10 cellular contexts compared by ENCODE assay signal in genomic region chr3:42667523-42668402, GRCh38. TPM values are rescaled to one million over a fixed set of nuclear protein-coding genes. Genes with fewer than 3 reads are reported as not detected.
DNase-seq lines count a peak whose midpoint lies in the region; ATAC-seq, FAIRE-seq and TF ChIP-seq lines count a peak whose summit lies in the region.
"Had no signal": no experiment of that assay in that cellular context is flagged by ENCODE, and none has a peak within 500 bp of the region (broad histone marks: within the 10 kb centered on the region; RNA-seq: fewer than 3 reads in every experiment).

No MANE protein-coding gene starts in this region.

- no peaks in the 10 kb centered on the region for H4K20me1 ChIP-seq in HepG2 (ENCODE audit: insufficient read depth, low read length)

- CTCF ChIA-PET in HepG2 (lab: Yijun Ruan, JAX; ENCODE audit: low intra/inter-chr PET ratio, low total read pairs): no interaction called here
- CTCF ChIA-PET in activated naive CD4-positive, alpha-beta T cell treated with anti-CD3 and anti-CD28 coated beads for 36 hours (lab: Charles Lee): no interaction called here

- no peak overlapping the region for H2AFZ ChIP-seq in HepG2 (ENCODE audit: low read length)

- H3K27me3 Mint-ChIP-seq in activated naive CD4-positive, alpha-beta T cell treated with anti-CD3 and anti-CD28 coated beads for 36 hours (ENCODE audit: low read depth): no peaks in the 10 kb centered on the region

- DNase-seq in HepG2 (ENCODE audit: low spot score) (no peak), right lobe of liver (no peak), RPMI7951 (ENCODE audit: low read depth) (peak; percentile 37), heart left ventricle (peak in 1 of 5 donors; percentile 37), aorta (no peak), esophagus squamous epithelium (lab: John Stamatoyannopoulos, UW) (no peak)
- no peak for DNase-seq in activated naive CD4-positive, alpha-beta T cell treated with anti-CD3 and anti-CD28 coated beads for 36 hours
- no peak for DNase-seq in stimulated activated CD4-positive, alpha-beta T cell treated with anti-CD3 and anti-CD28 coated beads, Interleukin-2, amount 100 ng/mL, for 24 hours

- TF ChIP-seq CTCF in HepG2 (CRISPR knock-in tag; IDR thresholded peaks at IDR 0.05) (no peak), right lobe of liver (IDR thresholded peaks at IDR 0.05) (no peak), heart left ventricle (IDR thresholded peaks at IDR 0.05) (no peak), esophagus squamous epithelium (IDR thresholded peaks at IDR 0.05) (no peak)

- no peak overlapping the region for H3K4me3 ChIP-seq in HepG2 (replicated peaks in 1 of 3; ENCODE audit: insufficient read depth in 1 of 3, low read depth in 2 of 3, low read length in 3 of 3)
- H3K4me3 ChIP-seq in right lobe of liver: no peak overlapping the region
- H3K4me3 ChIP-seq in heart left ventricle: no peak overlapping the region
- no peak overlapping the region for H3K4me3 ChIP-seq in aorta (ENCODE audit: low read length in 2 of 2)
- H3K4me3 ChIP-seq in esophagus squamous epithelium: no peak overlapping the region

- H3K27me3 ChIP-seq in HepG2 (ENCODE audit: control insufficient read depth in 1 of 2, insufficient read depth in 2 of 2, low read length in 2 of 2): no peaks in the 10 kb centered on the region
- H3K27me3 ChIP-seq in right lobe of liver: no peaks in the 10 kb centered on the region
- no peaks in the 10 kb centered on the region for H3K27me3 ChIP-seq in heart left ventricle
- no peaks in the 10 kb centered on the region for H3K27me3 ChIP-seq in aorta (ENCODE audit: control insufficient read depth in 1 of 2, insufficient read depth in 2 of 2, low read length in 1 of 2)
- peaks cover 0 to 3% (median 0%) of the 10 kb centered on the region in 4 donors for H3K27me3 ChIP-seq in esophagus squamous epithelium

- H3K9me3 Mint-ChIP-seq in activated naive CD4-positive, alpha-beta T cell treated with anti-CD3 and anti-CD28 coated beads for 36 hours: no peaks in the 10 kb centered on the region
- H3K9me3 Mint-ChIP-seq: natural killer cell had no signal

- no peak for FAIRE-seq in HepG2 (lab: Jason Lieb, UNC)

- H3K9me3 ChIP-seq in HepG2 (ENCODE audit: low read length) (no peaks in the 10 kb centered on the region), right lobe of liver (no peaks in the 10 kb centered on the region), heart left ventricle (no peaks in the 10 kb centered on the region), aorta (ENCODE audit: control insufficient read depth, low read length) (no peaks in the 10 kb centered on the region), esophagus squamous epithelium (no peaks in the 10 kb centered on the region)

- H3K27ac Mint-ChIP-seq in activated naive CD4-positive, alpha-beta T cell treated with anti-CD3 and anti-CD28 coated beads for 36 hours: no peak overlapping the region
- H3K27ac Mint-ChIP-seq: natural killer cell had no signal

- no peaks in the 10 kb centered on the region for H3K79me2 ChIP-seq in HepG2 (ENCODE audit: insufficient read depth, low read length)

- TF ChIP-seq RAD21 in HepG2 (CRISPR knock-in tag; IDR thresholded peaks at IDR 0.05): no peak

- peaks cover 12% of the 10 kb centered on the region for H3K4me1 ChIP-seq in HepG2 (ENCODE audit: insufficient read depth, low read length)
- no peaks in the 10 kb centered on the region for H3K4me1 ChIP-seq in right lobe of liver
- H3K4me1 ChIP-seq in heart left ventricle: peaks cover 0 to 40% (median 26%) of the 10 kb centered on the region in 12 donors
- peaks cover 0 to 2% of the 10 kb centered on the region in 2 donors for H3K4me1 ChIP-seq in aorta (ENCODE audit: control insufficient read depth in 1 of 2, insufficient read depth in 2 of 2, low read length in 2 of 2)
- H3K4me1 ChIP-seq in esophagus squamous epithelium: peaks cover 10 to 50% (median 13%) of the 10 kb centered on the region in 3 donors

- 28% methylated on average over 6 of the region's 8 CpGs for WGBS in HepG2 (ENCODE audit: low lambda C conversion rate)
- 63% methylated on average over 3 of the region's 8 CpGs for WGBS in right lobe of liver (ENCODE audit: insufficient coverage, low coverage, low lambda C conversion rate, missing lambda C conversion rate)
- WGBS in heart left ventricle, 4 donors: 45 to 51% (median 51%) methylated on average over 8 of the region's 8 CpGs
- WGBS in aorta, 2 donors: 33 to 37% methylated on average over 8 of the region's 8 CpGs
- WGBS in esophagus squamous epithelium, 2 donors: 40 to 56% methylated on average over 6 to 7 of the region's 8 CpGs

- H3K4me3 Mint-ChIP-seq in activated naive CD4-positive, alpha-beta T cell treated with anti-CD3 and anti-CD28 coated beads for 36 hours: no peak overlapping the region
- H3K4me3 Mint-ChIP-seq: natural killer cell had no signal

- no peaks in the 10 kb centered on the region for H3K36me3 ChIP-seq in HepG2 (replicated peaks in 1 of 2; ENCODE audit: control insufficient read depth in 1 of 2, insufficient read depth in 2 of 2, low read length in 2 of 2)
- H3K36me3 ChIP-seq in right lobe of liver: no peaks in the 10 kb centered on the region
- H3K36me3 ChIP-seq in heart left ventricle: peaks cover 0 to 4% (median 0%) of the 10 kb centered on the region in 9 donors
- H3K36me3 ChIP-seq in aorta (ENCODE audit: control insufficient read depth in 1 of 2, insufficient read depth in 2 of 2, low read length in 1 of 2): no peaks in the 10 kb centered on the region
- no peaks in the 10 kb centered on the region for H3K36me3 ChIP-seq in esophagus squamous epithelium

- H3K9ac ChIP-seq in HepG2 (ENCODE audit: insufficient read depth, low read depth, low read length): no peak overlapping the region

- POLR2A ChIA-PET in HepG2 (lab: Yijun Ruan, JAX): no interaction called here

- intact Hi-C loops in HepG2 (cut with micrococcal nuclease; ENCODE audit: unreplicated experiment) (no loop called here), right lobe of liver (cut with DNase I) (no loop called here), heart left ventricle (cut with DNase I) (loop anchor here in 1 of 10 donors (5.0 kb wide), 1 partner anchor 75 kb away; no protein-coding TSS in a partner anchor), aorta (cut with DNase I) (no loop called here), esophagus squamous epithelium (cut with DNase I) (no loop called here)
- intact Hi-C loops in activated naive CD4-positive, alpha-beta T cell treated with anti-CD3 and anti-CD28 coated beads for 36 hours (cut with micrococcal nuclease): no loop called here

- no peak for ATAC-seq in HepG2
- no peak for ATAC-seq in right lobe of liver
- ATAC-seq in heart left ventricle: peak in 3 of 4 donors; percentile 1 to 14 (median 5)
- ATAC-seq in aorta (ENCODE audit: low FRiP score): peak; percentile 2
- ATAC-seq: natural killer cell had no signal

- in situ Hi-C loops in HepG2 (cut with HindIII; ENCODE audit: extremely low pct_ligation_motif_present, low pct_unique_long_range_greater_than_20kb): no loop called here

- TF ChIP-seq EP300 in HepG2 (IDR thresholded peaks at IDR 0.05; ENCODE audit: low read depth in 2 of 2, low read length in 2 of 2): no peak
- no peak for TF ChIP-seq EP300 in HepG2 (CRISPR knock-in tag; IDR thresholded peaks at IDR 0.05; ENCODE audit: borderline replicate concordance)

- no peak overlapping the region for H3K27ac ChIP-seq in HepG2 (ENCODE audit: extremely low read length, insufficient read depth, low read length)
- no peak overlapping the region for H3K27ac ChIP-seq in right lobe of liver
- H3K27ac ChIP-seq in heart left ventricle: peak overlapping the region in 7 of 12 donors; percentile 31 to 86 (median 75)
- H3K27ac ChIP-seq in aorta (ENCODE audit: low read depth in 1 of 2, low read length in 2 of 2): no peak overlapping the region
- no peak overlapping the region for H3K27ac ChIP-seq in esophagus squamous epithelium

- no peak overlapping the region for H3K4me2 ChIP-seq in HepG2 (ENCODE audit: low read depth, low read length)

- no peak for TF ChIP-seq POLR2A in HepG2 (IDR thresholded peaks at IDR 0.05; ENCODE audit: insufficient read depth in 1 of 2, low read depth in 2 of 2, low read length in 2 of 2)
- TF ChIP-seq POLR2A in right lobe of liver (IDR thresholded peaks at IDR 0.05): no peak
- no peak for TF ChIP-seq POLR2A in heart left ventricle (IDR thresholded peaks at IDR 0.05)
- TF ChIP-seq POLR2A in esophagus squamous epithelium (IDR thresholded peaks at IDR 0.05): no peak

- BruUV-seq in HepG2 (replicated peaks; lab: Mats Ljungman, UMichigan): no TSS peak

- no peaks in the 10 kb centered on the region for H3K4me1 Mint-ChIP-seq in activated naive CD4-positive, alpha-beta T cell treated with anti-CD3 and anti-CD28 coated beads for 36 hours (ENCODE audit: low read depth)
- H3K4me1 Mint-ChIP-seq: natural killer cell had no signal

- no peaks in the 10 kb centered on the region for H3K36me3 Mint-ChIP-seq in activated naive CD4-positive, alpha-beta T cell treated with anti-CD3 and anti-CD28 coated beads for 36 hours (ENCODE audit: low read depth)
- H3K36me3 Mint-ChIP-seq: natural killer cell had no signal

RNA-seq across cellular contexts. Expression of gene ZBTB47, which starts 14.3 kb away (rescaled TPM):
- 1.4 and 3.1 TPM in 2 replicates for total RNA-seq in HepG2 (2016; rRNA removed; fragmentation: Illumina TruSeq; extraction: Trizol)
- total RNA-seq in HepG2 (2016; cell fraction: cytosol; rRNA removed; fragmentation: Illumina TruSeq; extraction: Trizol; ENCODE audit: low read depth): 0.20 and 0.44 TPM in 2 replicates
- total RNA-seq in HepG2 (2016; cell fraction: insoluble cytoplasmic fraction; rRNA removed; fragmentation: Illumina TruSeq; extraction: Trizol): 1.4 and 3.1 TPM in 2 replicates
- total RNA-seq in HepG2 (2016; cell fraction: membrane; rRNA removed; fragmentation: Illumina TruSeq; extraction: Trizol): 1.5 and 1.6 TPM in 2 replicates
- 2.9 and 3.4 TPM in 2 replicates for total RNA-seq in HepG2 (2016; cell fraction: nucleus; rRNA removed; fragmentation: Illumina TruSeq; extraction: Trizol)
- polyA plus RNA-seq in HepG2 (2011; rRNA removed): 1.5 and 2.4 TPM in 2 replicates
- polyA plus RNA-seq in HepG2 (2011; cell fraction: cytosol; rRNA removed): 1.3 and 1.5 TPM in 2 replicates
- polyA plus RNA-seq in HepG2 (2011; cell fraction: nucleus; rRNA removed): 5.0 and 5.4 TPM in 2 replicates
- polyA plus RNA-seq in HepG2 (2012): 1.1 and 1.5 TPM in 2 replicates
- 0.19 and 0.20 TPM in 2 replicates for polyA plus RNA-seq in HepG2 (2016; cell fraction: cytosol; fragmentation: Illumina TruSeq; extraction: Trizol; ENCODE audit: low read depth)
- polyA plus RNA-seq in HepG2 (2016; cell fraction: insoluble cytoplasmic fraction; fragmentation: Illumina TruSeq; extraction: Trizol; ENCODE audit: low read depth): 1.4 and 1.5 TPM in 2 replicates
- polyA plus RNA-seq in HepG2 (2016; cell fraction: membrane; fragmentation: Illumina TruSeq; extraction: Trizol; ENCODE audit: low read depth): 0.82 and 1.3 TPM in 2 replicates
- 2.3 and 3.8 TPM in 2 replicates for polyA plus RNA-seq in HepG2 (2016; cell fraction: nucleus; fragmentation: Illumina TruSeq; extraction: Trizol; ENCODE audit: insufficient read depth, low read depth)
- 7.3 and 12.7 TPM in 2 replicates for polyA minus RNA-seq in HepG2 (2011; rRNA and poly(A)+ RNA removed; ENCODE audit: low replicate concordance)
- 1.7 and 1.8 TPM in 2 replicates for polyA minus RNA-seq in HepG2 (2011; cell fraction: cytosol; rRNA and poly(A)+ RNA removed)
- polyA minus RNA-seq in HepG2 (2011; cell fraction: nucleus; rRNA and poly(A)+ RNA removed): 4.7 and 5.2 TPM in 2 replicates
- 1 to 10 TPM; 2.2 to 8.9 (median 4.9) TPM for total RNA-seq in right lobe of liver
- 8.8 and 13.5 TPM in 2 replicates for total RNA-seq in RPMI7951 (2014; rRNA removed; shearing (Covaris generic))
- total RNA-seq in heart left ventricle: 100 to 1,000 TPM in 7 of 9 donors, 10 to 100 TPM in 2; 76.6 to 184 (median 131) TPM
- polyA plus RNA-seq in heart left ventricle: 100 to 1,000 TPM; 110 to 111 TPM
- total RNA-seq in aorta: 10 to 100 TPM; 72.4 to 82.0 TPM
- polyA plus RNA-seq in aorta: 10 to 100 TPM; 42.3 to 77.1 TPM
- 1 to 10 TPM in 1 of 2 experiments, under 1 TPM in 1; 0.55 to 1.0 TPM for total RNA-seq in activated naive CD4-positive, alpha-beta T cell treated with anti-CD3 and anti-CD28 coated beads for 36 hours
- 10 to 100 TPM in 2 of 4 donors, 1 to 10 TPM in 2; 5.0 to 34.3 (median 10.3) TPM for total RNA-seq in esophagus squamous epithelium

RNA-seq across cellular contexts. Expression of gene KLHL40, which starts 17.6 kb away (rescaled TPM):
- total RNA-seq in HepG2 (2016; rRNA removed; fragmentation: Illumina TruSeq; extraction: Trizol): not detected in 2 replicates
- total RNA-seq in HepG2 (2016; cell fraction: cytosol; rRNA removed; fragmentation: Illumina TruSeq; extraction: Trizol; ENCODE audit: low read depth): not detected in 2 replicates
- total RNA-seq in HepG2 (2016; cell fraction: insoluble cytoplasmic fraction; rRNA removed; fragmentation: Illumina TruSeq; extraction: Trizol): not detected in 2 replicates
- not detected in 2 replicates for total RNA-seq in HepG2 (2016; cell fraction: membrane; rRNA removed; fragmentation: Illumina TruSeq; extraction: Trizol)
- total RNA-seq in HepG2 (2016; cell fraction: nucleus; rRNA removed; fragmentation: Illumina TruSeq; extraction: Trizol): not detected in 2 replicates
- polyA plus RNA-seq in HepG2 (2011; rRNA removed): not detected in 2 replicates
- not detected in 2 replicates for polyA plus RNA-seq in HepG2 (2011; cell fraction: cytosol; rRNA removed)
- not detected in 2 replicates for polyA plus RNA-seq in HepG2 (2011; cell fraction: nucleus; rRNA removed)
- not detected in 2 replicates for polyA plus RNA-seq in HepG2 (2012)
- polyA plus RNA-seq in HepG2 (2016; cell fraction: cytosol; fragmentation: Illumina TruSeq; extraction: Trizol; ENCODE audit: low read depth): not detected in 2 replicates
- not detected in 2 replicates for polyA plus RNA-seq in HepG2 (2016; cell fraction: insoluble cytoplasmic fraction; fragmentation: Illumina TruSeq; extraction: Trizol; ENCODE audit: low read depth)
- polyA plus RNA-seq in HepG2 (2016; cell fraction: membrane; fragmentation: Illumina TruSeq; extraction: Trizol; ENCODE audit: low read depth): not detected in 2 replicates
- not detected in 2 replicates for polyA plus RNA-seq in HepG2 (2016; cell fraction: nucleus; fragmentation: Illumina TruSeq; extraction: Trizol; ENCODE audit: insufficient read depth, low read depth)
- polyA minus RNA-seq in HepG2 (2011; rRNA and poly(A)+ RNA removed; ENCODE audit: low replicate concordance): 0.12 TPM in 1 of 2 replicates, not detected in the other
- polyA minus RNA-seq in HepG2 (2011; cell fraction: cytosol; rRNA and poly(A)+ RNA removed): not detected in 2 replicates
- not detected in 2 replicates for polyA minus RNA-seq in HepG2 (2011; cell fraction: nucleus; rRNA and poly(A)+ RNA removed)
- total RNA-seq in right lobe of liver: under 1 TPM in 2 of 6 experiments, not detected in 4; 0.19 to 0.68 TPM
- not detected in 2 replicates for total RNA-seq in RPMI7951 (2014; rRNA removed; shearing (Covaris generic))
- 1 to 10 TPM in 2 of 9 donors, under 1 TPM in 6, not detected in 1; 0.19 to 5.6 (median 0.73) TPM for total RNA-seq in heart left ventricle
- polyA plus RNA-seq in heart left ventricle: 1 to 10 TPM in 1 of 2 donors, under 1 TPM in 1; 0.61 to 6.8 TPM
- not detected for total RNA-seq in aorta
- polyA plus RNA-seq in aorta: under 1 TPM in 1 of 2 donors, not detected in 1; 0.26 TPM
- not detected for total RNA-seq in activated naive CD4-positive, alpha-beta T cell treated with anti-CD3 and anti-CD28 coated beads for 36 hours
- total RNA-seq in esophagus squamous epithelium: not detected
- total RNA-seq: natural killer cell had no signal
- polyA plus RNA-seq: BJ had no signal

RNA-seq across cellular contexts. Expression of gene HHATL, which starts 34.8 kb away (rescaled TPM):
- not detected in 2 replicates for total RNA-seq in HepG2 (2016; rRNA removed; fragmentation: Illumina TruSeq; extraction: Trizol)
- total RNA-seq in HepG2 (2016; cell fraction: cytosol; rRNA removed; fragmentation: Illumina TruSeq; extraction: Trizol; ENCODE audit: low read depth): not detected in 2 replicates
- total RNA-seq in HepG2 (2016; cell fraction: insoluble cytoplasmic fraction; rRNA removed; fragmentation: Illumina TruSeq; extraction: Trizol): not detected in 2 replicates
- not detected in 2 replicates for total RNA-seq in HepG2 (2016; cell fraction: membrane; rRNA removed; fragmentation: Illumina TruSeq; extraction: Trizol)
- 0.62 TPM in 1 of 2 replicates, not detected in the other for total RNA-seq in HepG2 (2016; cell fraction: nucleus; rRNA removed; fragmentation: Illumina TruSeq; extraction: Trizol)
- polyA plus RNA-seq in HepG2 (2011; rRNA removed): 0.04 and 0.26 TPM in 2 replicates
- polyA plus RNA-seq in HepG2 (2011; cell fraction: cytosol; rRNA removed): 0.08 TPM in 2 replicates
- polyA plus RNA-seq in HepG2 (2011; cell fraction: nucleus; rRNA removed): 0.74 and 1.2 TPM in 2 replicates
- not detected in 2 replicates for polyA plus RNA-seq in HepG2 (2012)
- polyA plus RNA-seq in HepG2 (2016; cell fraction: cytosol; fragmentation: Illumina TruSeq; extraction: Trizol; ENCODE audit: low read depth): not detected in 2 replicates
- polyA plus RNA-seq in HepG2 (2016; cell fraction: insoluble cytoplasmic fraction; fragmentation: Illumina TruSeq; extraction: Trizol; ENCODE audit: low read depth): not detected in 2 replicates
- not detected in 2 replicates for polyA plus RNA-seq in HepG2 (2016; cell fraction: membrane; fragmentation: Illumina TruSeq; extraction: Trizol; ENCODE audit: low read depth)
- not detected in 2 replicates for polyA plus RNA-seq in HepG2 (2016; cell fraction: nucleus; fragmentation: Illumina TruSeq; extraction: Trizol; ENCODE audit: insufficient read depth, low read depth)
- not detected in 2 replicates for polyA minus RNA-seq in HepG2 (2011; rRNA and poly(A)+ RNA removed; ENCODE audit: low replicate concordance)
- not detected in 2 replicates for polyA minus RNA-seq in HepG2 (2011; cell fraction: cytosol; rRNA and poly(A)+ RNA removed)
- polyA minus RNA-seq in HepG2 (2011; cell fraction: nucleus; rRNA and poly(A)+ RNA removed): 0.62 TPM in 1 of 2 replicates, not detected in the other
- 1 to 10 TPM in 1 of 6 experiments, under 1 TPM in 2, not detected in 3; 0.29 to 1.0 (median 0.60) TPM for total RNA-seq in right lobe of liver
- not detected in 2 replicates for total RNA-seq in RPMI7951 (2014; rRNA removed; shearing (Covaris generic))
- total RNA-seq in heart left ventricle: 100 to 1,000 TPM; 305 to 823 (median 538) TPM
- polyA plus RNA-seq in heart left ventricle: 1,000 to 10,000 TPM in 1 of 2 donors, 100 to 1,000 TPM in 1; 188 to 1,023 TPM
- total RNA-seq in aorta: not detected
- polyA plus RNA-seq in aorta: 1 to 10 TPM; 1.4 to 1.5 TPM
- total RNA-seq in activated naive CD4-positive, alpha-beta T cell treated with anti-CD3 and anti-CD28 coated beads for 36 hours: not detected
- not detected for total RNA-seq in esophagus squamous epithelium
- total RNA-seq: natural killer cell had no signal
- polyA plus RNA-seq: BJ had no signal

Comparison
In these comparisons a context has a peak if more than half of its experiments do, and no peak if none do; other contexts are left out.
1. ATAC-seq: peak in heart left ventricle (3 of 4) and aorta (single experiment); none in HepG2 (single experiment) and right lobe of liver (0 of 4).
2. H3K27ac ChIP-seq: peak in heart left ventricle (7 of 12); none in HepG2 (single experiment), right lobe of liver (0 of 3), aorta (0 of 2) and esophagus squamous epithelium (0 of 4).
3. RNA of gene HHATL, which starts 34.8 kb away (total RNA-seq): 305 to 823 TPM in heart left ventricle; not detected in aorta, 0.29 to 1.0 TPM in right lobe of liver, 0.62 TPM in HepG2, not detected in RPMI7951, not detected in activated naive CD4-positive, alpha-beta T cell treated with anti-CD3 and anti-CD28 coated beads for 36 hours and not detected in esophagus squamous epithelium; every median in the first group is over 100 times any median in the second.